1 cellular context compared by ENCODE assay signal in genomic region chr15:78737931-78738558, GRCh38.
A peak's percentile ranks its signal among the peaks of the same experiment; 100 is the strongest.
TF ChIP-seq lines count a peak whose summit lies in the region.

No MANE protein-coding gene starts in this region.

TF ChIP-seq in IMR-90, 13 proteins besides CTCF, POLR2A, EP300 and RAD21:
- peak; percentile 22; the same call in 1 of the 2 replicates for TF ChIP-seq SMC3 (IDR thresholded peaks at IDR 0.05; ENCODE audit: low read depth, low read length)
